9 cellular contexts compared by ENCODE assay signal in the genomic region with DNA sequence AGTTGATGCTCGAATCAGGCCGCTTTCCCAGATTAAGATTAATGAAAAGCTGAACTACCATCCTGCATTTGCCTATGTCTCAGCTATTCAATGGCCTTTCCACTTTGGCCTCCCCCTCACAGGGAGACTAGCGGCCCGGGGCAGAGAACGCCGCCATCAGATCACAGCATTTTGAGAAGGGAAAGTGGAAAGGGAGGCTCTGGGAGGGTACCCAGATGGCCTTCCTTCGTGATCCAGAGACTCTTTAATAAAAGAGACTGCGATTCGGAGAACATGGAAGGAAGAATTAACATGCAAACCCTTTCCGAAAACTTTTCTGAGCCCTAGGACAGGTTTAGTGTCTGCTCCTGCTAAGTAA. TPM values are rescaled to one million over a fixed set of nuclear protein-coding genes. Genes with fewer than 3 reads are reported as not detected.
A peak's percentile ranks its signal among the peaks of the same experiment; 100 is the strongest.
DNase-seq lines count a peak whose midpoint lies in the region; ATAC-seq and TF ChIP-seq lines count a peak whose summit lies in the region.
"Had no signal": no experiment of that assay in that cellular context is flagged by ENCODE, and none has a peak within 500 bp of the region (broad histone marks: within the 10 kb centered on the region; RNA-seq: fewer than 3 reads in every experiment).

No MANE protein-coding gene starts in this region.

- intact Hi-C loops in adrenal gland (cut with DNase I) (no loop called here), left lung (cut with DNase I) (no loop called here), testis (cut with DNase I; ENCODE audit: low total_unique reads) (no loop called here)

- DNase-seq in T-helper 1 cell (no peak), adrenal gland (no peak), left lung (no peak), testis (no peak), cortex of kidney (lab: John Stamatoyannopoulos, UW) (no peak), NCI-H1694 treated with DMSO at 0.1 percent for 48 hours (lab: John Stamatoyannopoulos, UW) (no peak)

- peak overlapping the region; percentile 86 for H3K27ac Mint-ChIP-seq in T-helper 1 cell treated with Interleukin-12 subunit alpha and Interleukin-12 subunit beta and Interleukin-4 antibody, amounts not matched to agents 30 μg/mL and 1 μg/mL, for 36 hours

- no peak for ATAC-seq in left lung
- ATAC-seq in GM21717 (IDR thresholded peaks at IDR 0.05; ENCODE audit: unreplicated experiment), result no peak

- peaks cover 6% of the 10 kb centered on the region for H3K27me3 Mint-ChIP-seq in T-helper 1 cell treated with Interleukin-12 subunit alpha and Interleukin-12 subunit beta and Interleukin-4 antibody, amounts not matched to agents 30 μg/mL and 1 μg/mL, for 36 hours (ENCODE audit: low read depth)

- H3K27me3 ChIP-seq in adrenal gland (no peaks in the 10 kb centered on the region), left lung (no peaks in the 10 kb centered on the region), testis (no peaks in the 10 kb centered on the region)

- H3K27ac ChIP-seq in adrenal gland (peak overlapping the region in 4 of 5 donors; percentile 48 to 81 (median 74)), left lung (peak overlapping the region; percentile 65 to 72), testis (peak overlapping the region; percentile 61 to 70)

- TF ChIP-seq POLR2A in adrenal gland (IDR thresholded peaks at IDR 0.05), result no peak
- TF ChIP-seq POLR2A in testis (IDR thresholded peaks at IDR 0.05), result no peak

- H3K4me3 Mint-ChIP-seq in T-helper 1 cell treated with Interleukin-12 subunit alpha and Interleukin-12 subunit beta and Interleukin-4 antibody, amounts not matched to agents 30 μg/mL and 1 μg/mL, for 36 hours, result peak overlapping the region; percentile 97

- peak overlapping the region; percentile 30 to 98 (median 64) for H3K4me3 ChIP-seq in adrenal gland
- H3K4me3 ChIP-seq in left lung, result peak overlapping the region; percentile 52 to 68
- H3K4me3 ChIP-seq in testis, result peak overlapping the region; percentile 85 to 91

- no peaks in the 10 kb centered on the region for H3K9me3 Mint-ChIP-seq in T-helper 1 cell treated with Interleukin-12 subunit alpha and Interleukin-12 subunit beta and Interleukin-4 antibody, amounts not matched to agents 30 μg/mL and 1 μg/mL, for 36 hours

- H3K36me3 ChIP-seq in adrenal gland (replicated peaks in 1 of 2) (no peaks in the 10 kb centered on the region), left lung (no peaks in the 10 kb centered on the region), testis (ENCODE audit: low read depth, missing control alignments) (no peaks in the 10 kb centered on the region)

- WGBS in adrenal gland, 4 donors, result 4 to 6% (median 6%) methylated on average over 10 of the region's 10 CpGs
- 2 to 4% methylated on average over 10 of the region's 10 CpGs for WGBS in testis, 2 donors

- H3K4me1 ChIP-seq in adrenal gland (replicated peaks in 1 of 2) (peaks cover 7 to 19% of the 10 kb centered on the region in 2 donors), left lung (peaks cover 13 to 28% of the 10 kb centered on the region in 2 donors), testis (peaks cover 7% of the 10 kb centered on the region)

- H3K9me3 ChIP-seq in adrenal gland (replicated peaks in 1 of 3), result no peaks in the 10 kb centered on the region
- no peaks in the 10 kb centered on the region for H3K9me3 ChIP-seq in left lung
- H3K9me3 ChIP-seq in testis, result no peaks in the 10 kb centered on the region

- peaks cover 8% of the 10 kb centered on the region for H3K36me3 Mint-ChIP-seq in T-helper 1 cell treated with Interleukin-12 subunit alpha and Interleukin-12 subunit beta and Interleukin-4 antibody, amounts not matched to agents 30 μg/mL and 1 μg/mL, for 36 hours (ENCODE audit: low read depth)

- peaks cover 28% of the 10 kb centered on the region for H3K4me1 Mint-ChIP-seq in T-helper 1 cell treated with Interleukin-12 subunit alpha and Interleukin-12 subunit beta and Interleukin-4 antibody, amounts not matched to agents 30 μg/mL and 1 μg/mL, for 36 hours (ENCODE audit: low read depth)

- TF ChIP-seq CTCF in adrenal gland (IDR thresholded peaks at IDR 0.05) (no peak), left lung (IDR thresholded peaks at IDR 0.05) (no peak), testis (IDR thresholded peaks at IDR 0.05) (no peak)

RNA-seq across cellular contexts. Expression of a gene that starts 0.5 kb away (rescaled TPM):
- 10 to 100 TPM; 47.8 to 64.8 (median 52.0) TPM for total RNA-seq in adrenal gland
- polyA plus RNA-seq in adrenal gland, result 10 to 100 TPM; 24.8 to 75.1 (median 33.1) TPM
- total RNA-seq in left lung, result 10 to 100 TPM; 27.0 to 32.5 TPM
- 10 to 100 TPM; 37.5 to 48.6 TPM for total RNA-seq in testis
- 63.0 TPM for polyA plus RNA-seq in testis (ENCODE audit: insufficient read depth, low read depth, low replicate concordance)

RNA-seq across cellular contexts. Expression of a gene that starts 42.2 kb away (rescaled TPM):
- total RNA-seq in adrenal gland (under 1 TPM in 6 of 8 donors, not detected in 2; 0.20 to 0.69 (median 0.35) TPM), left lung (1 to 10 TPM in 1 of 2 donors, under 1 TPM in 1; 0.32 to 1.9 TPM), testis (1 to 10 TPM; 6.1 to 8.3 TPM)
- polyA plus RNA-seq in adrenal gland (under 1 TPM; 0.22 to 0.72 (median 0.71) TPM), testis (ENCODE audit: insufficient read depth, low read depth, low replicate concordance) (22.8 TPM)
- total RNA-seq: A172 had no signal

RNA-seq across cellular contexts. Expression of a gene that starts 51.4 kb away (rescaled TPM):
- total RNA-seq in adrenal gland, result 100 to 1,000 TPM in 1 of 8 donors, 10 to 100 TPM in 7; 16.1 to 112 (median 28.9) TPM
- polyA plus RNA-seq in adrenal gland, result 10 to 100 TPM; 15.2 to 26.2 (median 18.2) TPM
- 10 to 100 TPM; 19.3 to 24.6 TPM for total RNA-seq in left lung
- total RNA-seq in testis, result 10 to 100 TPM; 40.5 to 42.4 TPM
- 38.3 TPM for polyA plus RNA-seq in testis (ENCODE audit: insufficient read depth, low read depth, low replicate concordance)

RNA-seq across cellular contexts. Expression of a gene that starts 58.0 kb away (rescaled TPM):
- total RNA-seq in adrenal gland (10 to 100 TPM; 16.5 to 59.3 (median 39.8) TPM), left lung (10 to 100 TPM; 58.6 to 73.0 TPM), testis (10 to 100 TPM; 59.5 to 64.7 TPM)
- polyA plus RNA-seq in adrenal gland (10 to 100 TPM; 26.9 to 73.5 (median 65.1) TPM), testis (ENCODE audit: insufficient read depth, low read depth, low replicate concordance) (59.0 TPM)
